4 cellular contexts compared by ENCODE assay signal in genomic region chr15:25620466-25620865, GRCh38.
TF ChIP-seq lines count a peak whose summit lies in the region.

No MANE protein-coding gene starts in this region.

TF ChIP-seq in HepG2, 621 proteins besides CTCF, POLR2A, EP300 and RAD21 (continues in another document):
- no peak for TF ChIP-seq SP4 (CRISPR knock-in tag; IDR thresholded peaks at IDR 0.05)
- TF ChIP-seq NCOA2 (CRISPR knock-in tag; IDR thresholded peaks at IDR 0.05) = no peak
- TF ChIP-seq ZNF160 (CRISPR knock-in tag; IDR thresholded peaks at IDR 0.05) = no peak
- no peak for TF ChIP-seq NR0B2 (CRISPR knock-in tag; IDR thresholded peaks at IDR 0.05)
- TF ChIP-seq SRSF9 (IDR thresholded peaks at IDR 0.05; ENCODE audit: borderline replicate concordance, insufficient read depth, low read depth, low read length, poor library complexity, severe bottlenecking) = no peak
- TF ChIP-seq ZKSCAN5 (CRISPR knock-in tag; IDR thresholded peaks at IDR 0.05) = no peak
- TF ChIP-seq, protein P1, sequence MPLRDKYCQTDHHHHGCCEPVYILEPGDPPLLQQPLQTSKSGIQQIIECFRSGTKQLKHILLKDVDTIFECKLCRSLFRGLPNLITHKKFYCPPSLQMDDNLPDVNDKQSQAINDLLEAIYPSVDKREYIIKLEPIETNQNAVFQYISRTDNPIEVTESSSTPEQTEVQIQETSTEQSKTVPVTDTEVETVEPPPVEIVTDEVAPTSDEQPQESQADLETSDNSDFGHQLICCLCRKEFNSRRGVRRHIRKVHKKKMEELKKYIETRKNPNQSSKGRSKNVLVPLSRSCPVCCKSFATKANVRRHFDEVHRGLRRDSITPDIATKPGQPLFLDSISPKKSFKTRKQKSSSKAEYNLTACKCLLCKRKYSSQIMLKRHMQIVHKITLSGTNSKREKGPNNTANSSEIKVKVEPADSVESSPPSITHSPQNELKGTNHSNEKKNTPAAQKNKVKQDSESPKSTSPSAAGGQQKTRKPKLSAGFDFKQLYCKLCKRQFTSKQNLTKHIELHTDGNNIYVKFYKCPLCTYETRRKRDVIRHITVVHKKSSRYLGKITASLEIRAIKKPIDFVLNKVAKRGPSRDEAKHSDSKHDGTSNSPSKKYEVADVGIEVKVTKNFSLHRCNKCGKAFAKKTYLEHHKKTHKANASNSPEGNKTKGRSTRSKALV (CRISPR knock-in tag; IDR thresholded peaks at IDR 0.05) = no peak
- no peak for TF ChIP-seq MLLT10 (CRISPR knock-in tag; IDR thresholded peaks at IDR 0.05)
- peak; percentile 55 to 70; a peak in 3 of 4 replicates for TF ChIP-seq MAFK (conservative IDR thresholded peaks at IDR 0.05 in 1 of 2, IDR thresholded peaks at IDR 0.05 in 1 of 2; ENCODE audit: low read length in 2 of 2)
- no peak for TF ChIP-seq DR1 (CRISPR knock-in tag; IDR thresholded peaks at IDR 0.05)
- TF ChIP-seq NFE2L2 (IDR thresholded peaks at IDR 0.05; ENCODE audit: low read length) = peak; percentile 47; the same call in 1 of the 2 replicates
- 0 out of 2 replicates have a peak, but pooled peaks have one; percentile 15 for TF ChIP-seq MAFF (IDR thresholded peaks at IDR 0.05; ENCODE audit: low read depth, low read length)

TF ChIP-seq in A549, 52 proteins besides CTCF, POLR2A, EP300 and RAD21:
- peak; percentile 63 for TF ChIP-seq MAFK (IDR thresholded peaks at IDR 0.05; ENCODE audit: partially characterized antibody)
- TF ChIP-seq SMC3 (IDR thresholded peaks at IDR 0.05) = no peak

TF ChIP-seq in IMR-90, 13 proteins besides CTCF, POLR2A, EP300 and RAD21:
- TF ChIP-seq CEBPB (IDR thresholded peaks at IDR 0.05; ENCODE audit: low read depth, low read length) = no peak
- no peak for TF ChIP-seq BHLHE40 (IDR thresholded peaks at IDR 0.05; ENCODE audit: low read depth, low read length)
- TF ChIP-seq RCOR1 (IDR thresholded peaks at IDR 0.05; ENCODE audit: insufficient replicate concordance, low read length) = no peak
- peak; percentile 41; the same call in 1 of the 2 replicates for TF ChIP-seq MAFK (IDR thresholded peaks at IDR 0.05; ENCODE audit: low read depth, low read length)
- no peak for TF ChIP-seq MXI1 (IDR thresholded peaks at IDR 0.05; ENCODE audit: borderline replicate concordance, low read depth, low read length)
- no peak for TF ChIP-seq SMC3 (IDR thresholded peaks at IDR 0.05; ENCODE audit: low read depth, low read length)
- TF ChIP-seq RFX5 (IDR thresholded peaks at IDR 0.05; ENCODE audit: low read depth, low read length) = no peak
- TF ChIP-seq ELK1 (IDR thresholded peaks at IDR 0.05; ENCODE audit: borderline replicate concordance, low read depth, low read length) = no peak
- TF ChIP-seq CHD1 (IDR thresholded peaks at IDR 0.05; ENCODE audit: low read depth, low read length) = no peak
- TF ChIP-seq MAZ (IDR thresholded peaks at IDR 0.05; ENCODE audit: borderline replicate concordance, low read depth, low read length) = no peak
- peak; percentile 46 for TF ChIP-seq NFE2L2 (IDR thresholded peaks at IDR 0.05; ENCODE audit: low read depth, low read length)
- TF ChIP-seq, protein P2, sequence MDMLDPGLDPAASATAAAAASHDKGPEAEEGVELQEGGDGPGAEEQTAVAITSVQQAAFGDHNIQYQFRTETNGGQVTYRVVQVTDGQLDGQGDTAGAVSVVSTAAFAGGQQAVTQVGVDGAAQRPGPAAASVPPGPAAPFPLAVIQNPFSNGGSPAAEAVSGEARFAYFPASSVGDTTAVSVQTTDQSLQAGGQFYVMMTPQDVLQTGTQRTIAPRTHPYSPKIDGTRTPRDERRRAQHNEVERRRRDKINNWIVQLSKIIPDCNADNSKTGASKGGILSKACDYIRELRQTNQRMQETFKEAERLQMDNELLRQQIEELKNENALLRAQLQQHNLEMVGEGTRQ (IDR thresholded peaks at IDR 0.05; ENCODE audit: low read depth, low read length) = no peak
- TF ChIP-seq FOS (IDR thresholded peaks at IDR 0.05; ENCODE audit: low read depth, low read length) = no peak

TF ChIP-seq in K562, 482 proteins besides CTCF, POLR2A, EP300 and RAD21:
- TF ChIP-seq FUS (optimal IDR thresholded peaks at IDR 0.05; ENCODE audit: low read depth, low read length) (no peak), KAT8 (IDR thresholded peaks at IDR 0.05; ENCODE audit: low read depth) (no peak), RBM17 (IDR thresholded peaks at IDR 0.05; ENCODE audit: borderline replicate concordance, low read depth, low read length) (no peak), ZNF41 (CRISPR knock-in tag; conservative IDR thresholded peaks at IDR 0.05) (no peak), SMC3 (conservative IDR thresholded peaks at IDR 0.05; ENCODE audit: insufficient read depth, low read depth, low read length) (no peak), MCM7 (IDR thresholded peaks at IDR 0.05) (no peak), C11orf30 (IDR thresholded peaks at IDR 0.05; ENCODE audit: low read depth) (0 out of 2 replicates have a peak, but pooled peaks have one; percentile 17), TCF7 (IDR thresholded peaks at IDR 0.05; ENCODE audit: borderline replicate concordance) (no peak), MYNN (IDR thresholded peaks at IDR 0.05) (no peak), MYNN (CRISPR knock-in tag; IDR thresholded peaks at IDR 0.05) (no peak), RBM22 (IDR thresholded peaks at IDR 0.05; ENCODE audit: low read depth, low read length, poor library complexity, severe bottlenecking) (no peak), ZNF436 (CRISPR knock-in tag; IDR thresholded peaks at IDR 0.05) (no peak), SREBF2 (CRISPR knock-in tag; IDR thresholded peaks at IDR 0.05) (no peak), SIN3A (IDR thresholded peaks at IDR 0.05; ENCODE audit: borderline replicate concordance in 2 of 2, control insufficient read depth in 1 of 2, low read depth in 2 of 2, low read length in 2 of 2) (no peak), SAFB (IDR thresholded peaks at IDR 0.05; ENCODE audit: borderline replicate concordance, low read depth, low read length) (no peak), ZNF212 (CRISPR knock-in tag; IDR thresholded peaks at IDR 0.05) (no peak), ZNF398 (CRISPR knock-in tag; IDR thresholded peaks at IDR 0.05) (no peak), SRSF9 (IDR thresholded peaks at IDR 0.05; ENCODE audit: borderline replicate concordance, low read depth, low read length) (no peak), PPARD (CRISPR knock-in tag; IDR thresholded peaks at IDR 0.05) (no peak), ZKSCAN1 (IDR thresholded peaks at IDR 0.05; ENCODE audit: low read depth, low read length) (no peak), ZNF316 (IDR thresholded peaks at IDR 0.05) (peak; percentile 55), NFE2L1 (tag; IDR thresholded peaks at IDR 0.05; ENCODE audit: borderline replicate concordance, low read depth) (0 out of 2 replicates have a peak, but pooled peaks have one; percentile 23), PURB (CRISPR knock-in tag; IDR thresholded peaks at IDR 0.05; ENCODE audit: low read depth) (no peak), ZNF24 (IDR thresholded peaks at IDR 0.05) (no peak), PATZ1 (CRISPR knock-in tag; IDR thresholded peaks at IDR 0.05; ENCODE audit: borderline replicate concordance) (no peak), ELF1 (tag; IDR thresholded peaks at IDR 0.05) (no peak), ZNF174 (CRISPR knock-in tag; IDR thresholded peaks at IDR 0.05) (no peak), ZC3H11A (IDR thresholded peaks at IDR 0.05; ENCODE audit: low read depth, low read length) (no peak), ELK1 (CRISPR knock-in tag; IDR thresholded peaks at IDR 0.05) (no peak), RCOR1 (IDR thresholded peaks at IDR 0.05; ENCODE audit: borderline replicate concordance in 1 of 2, low read depth in 2 of 2, low read length in 2 of 2) (no peak), MXI1 (IDR thresholded peaks at IDR 0.05; ENCODE audit: low read depth, low read length) (no peak), MAFK (IDR thresholded peaks at IDR 0.05; ENCODE audit: low read length) (no peak), MAFF (IDR thresholded peaks at IDR 0.05; ENCODE audit: low read length) (peak; percentile 26; the same call in 1 of the 2 replicates), SMARCA5 (IDR thresholded peaks at IDR 0.05) (no peak), MAFG (tag; conservative IDR thresholded peaks at IDR 0.05) (peak; percentile 57; the same call in 1 of the 2 replicates), SMAD2 (IDR thresholded peaks at IDR 0.05; ENCODE audit: low read depth, low read length) (no peak), TBL1XR1 (IDR thresholded peaks at IDR 0.05; ENCODE audit: low read length in 2 of 2) (no peak), SREBF1 (IDR thresholded peaks at IDR 0.05; ENCODE audit: borderline replicate concordance, low read depth, low read length) (no peak), E2F1 (CRISPR knock-in tag; IDR thresholded peaks at IDR 0.05) (no peak)
- TF ChIP-seq, protein P3, sequence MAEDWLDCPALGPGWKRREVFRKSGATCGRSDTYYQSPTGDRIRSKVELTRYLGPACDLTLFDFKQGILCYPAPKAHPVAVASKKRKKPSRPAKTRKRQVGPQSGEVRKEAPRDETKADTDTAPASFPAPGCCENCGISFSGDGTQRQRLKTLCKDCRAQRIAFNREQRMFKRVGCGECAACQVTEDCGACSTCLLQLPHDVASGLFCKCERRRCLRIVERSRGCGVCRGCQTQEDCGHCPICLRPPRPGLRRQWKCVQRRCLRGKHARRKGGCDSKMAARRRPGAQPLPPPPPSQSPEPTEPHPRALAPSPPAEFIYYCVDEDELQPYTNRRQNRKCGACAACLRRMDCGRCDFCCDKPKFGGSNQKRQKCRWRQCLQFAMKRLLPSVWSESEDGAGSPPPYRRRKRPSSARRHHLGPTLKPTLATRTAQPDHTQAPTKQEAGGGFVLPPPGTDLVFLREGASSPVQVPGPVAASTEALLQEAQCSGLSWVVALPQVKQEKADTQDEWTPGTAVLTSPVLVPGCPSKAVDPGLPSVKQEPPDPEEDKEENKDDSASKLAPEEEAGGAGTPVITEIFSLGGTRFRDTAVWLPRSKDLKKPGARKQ (CRISPR knock-in tag; IDR thresholded peaks at IDR 0.05) = no peak
- TF ChIP-seq, protein P4, sequence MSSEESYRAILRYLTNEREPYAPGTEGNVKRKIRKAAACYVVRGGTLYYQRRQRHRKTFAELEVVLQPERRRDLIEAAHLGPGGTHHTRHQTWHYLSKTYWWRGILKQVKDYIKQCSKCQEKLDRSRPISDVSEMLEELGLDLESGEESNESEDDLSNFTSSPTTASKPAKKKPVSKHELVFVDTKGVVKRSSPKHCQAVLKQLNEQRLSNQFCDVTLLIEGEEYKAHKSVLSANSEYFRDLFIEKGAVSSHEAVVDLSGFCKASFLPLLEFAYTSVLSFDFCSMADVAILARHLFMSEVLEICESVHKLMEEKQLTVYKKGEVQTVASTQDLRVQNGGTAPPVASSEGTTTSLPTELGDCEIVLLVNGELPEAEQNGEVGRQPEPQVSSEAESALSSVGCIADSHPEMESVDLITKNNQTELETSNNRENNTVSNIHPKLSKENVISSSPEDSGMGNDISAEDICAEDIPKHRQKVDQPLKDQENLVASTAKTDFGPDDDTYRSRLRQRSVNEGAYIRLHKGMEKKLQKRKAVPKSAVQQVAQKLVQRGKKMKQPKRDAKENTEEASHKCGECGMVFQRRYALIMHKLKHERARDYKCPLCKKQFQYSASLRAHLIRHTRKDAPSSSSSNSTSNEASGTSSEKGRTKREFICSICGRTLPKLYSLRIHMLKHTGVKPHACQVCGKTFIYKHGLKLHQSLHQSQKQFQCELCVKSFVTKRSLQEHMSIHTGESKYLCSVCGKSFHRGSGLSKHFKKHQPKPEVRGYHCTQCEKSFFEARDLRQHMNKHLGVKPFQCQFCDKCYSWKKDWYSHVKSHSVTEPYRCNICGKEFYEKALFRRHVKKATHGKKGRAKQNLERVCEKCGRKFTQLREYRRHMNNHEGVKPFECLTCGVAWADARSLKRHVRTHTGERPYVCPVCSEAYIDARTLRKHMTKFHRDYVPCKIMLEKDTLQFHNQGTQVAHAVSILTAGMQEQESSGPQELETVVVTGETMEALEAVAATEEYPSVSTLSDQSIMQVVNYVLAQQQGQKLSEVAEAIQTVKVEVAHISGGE (CRISPR knock-in tag; IDR thresholded peaks at IDR 0.05) = no peak
- TF ChIP-seq, protein P5, sequence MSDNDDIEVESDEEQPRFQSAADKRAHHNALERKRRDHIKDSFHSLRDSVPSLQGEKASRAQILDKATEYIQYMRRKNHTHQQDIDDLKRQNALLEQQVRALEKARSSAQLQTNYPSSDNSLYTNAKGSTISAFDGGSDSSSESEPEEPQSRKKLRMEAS (CRISPR knock-in tag; IDR thresholded peaks at IDR 0.05) = no peak
